ENCODE assay signal across 15 cellular contexts in genomic region chr4:101699441-101700117, GRCh38.
A peak's percentile ranks its signal among the peaks of the same experiment; 100 is the strongest.
DNase-seq lines count a peak whose midpoint lies in the region; ATAC-seq and FAIRE-seq lines count a peak whose summit lies in the region.
"Had no signal": no experiment of that assay in that cellular context is flagged by ENCODE, and none has a peak within 500 bp of the region (broad histone marks: within the 10 kb centered on the region; RNA-seq: fewer than 3 reads in every experiment).

No MANE protein-coding gene starts in this region.

- H3K4me1 Mint-ChIP-seq in activated naive CD8-positive, alpha-beta T cell treated with anti-CD3 and anti-CD28 coated beads, Interleukin-2, amount 50 U/mL, for 24 hours = peaks cover 11% of the 10 kb centered on the region
- H3K4me1 Mint-ChIP-seq in activated naive CD8-positive, alpha-beta T cell treated with anti-CD3 and anti-CD28 coated beads for 36 hours = no peaks in the 10 kb centered on the region

- no peaks in the 10 kb centered on the region for H3K36me3 Mint-ChIP-seq in activated naive CD8-positive, alpha-beta T cell treated with anti-CD3 and anti-CD28 coated beads, Interleukin-2, amount 50 U/mL, for 24 hours (ENCODE audit: low read depth)
- no peaks in the 10 kb centered on the region for H3K36me3 Mint-ChIP-seq in activated naive CD8-positive, alpha-beta T cell treated with anti-CD3 and anti-CD28 coated beads for 36 hours

- FAIRE-seq in urothelium cell line (lab: Jason Lieb, UNC) = no peak

- no peaks in the 10 kb centered on the region for H3K9me3 Mint-ChIP-seq in activated naive CD8-positive, alpha-beta T cell treated with anti-CD3 and anti-CD28 coated beads, Interleukin-2, amount 50 U/mL, for 24 hours
- no peaks in the 10 kb centered on the region for H3K9me3 Mint-ChIP-seq in activated naive CD8-positive, alpha-beta T cell treated with anti-CD3 and anti-CD28 coated beads for 36 hours

- ATAC-seq in activated naive CD8-positive, alpha-beta T cell treated with anti-CD3 and anti-CD28 coated beads, Interleukin-2, amount 50 U/mL, for 24 hours = no peak
- ATAC-seq in GM21526 (IDR thresholded peaks at IDR 0.05; ENCODE audit: low FRiP score, unreplicated experiment) = no peak
- ATAC-seq: PC-3, T-helper 17 cell had no signal

- DNase-seq in activated naive CD8-positive, alpha-beta T cell treated with anti-CD3 and anti-CD28 coated beads, Interleukin-2, amount 50 U/mL, for 24 hours = no peak
- no peak for DNase-seq in activated naive CD8-positive, alpha-beta T cell treated with anti-CD3 and anti-CD28 coated beads for 36 hours
- DNase-seq in NAMALWA (ENCODE audit: low spot score) = peak; percentile 33
- DNase-seq in germinal center (ENCODE audit: low spot score) = peak; percentile 38
- no peak for DNase-seq in urothelium cell line (ENCODE audit: low spot score)
- no peak for DNase-seq in activated gamma-delta T cell treated with Interleukin-2 at 50 U/mL for 16 hours
- DNase-seq in NCI-H2171 treated with DMSO at 0.1 percent for 48 hours (lab: John Stamatoyannopoulos, UW) = no peak
- DNase-seq: COR-L47, DMS153, H7, NCI-H2029 treated with DMSO at 0.1 percent for 48 hours, NCI-H510A treated with DMSO at 0.1 percent for 48 hours, PC-3, T-helper 17 cell had no signal

- H3K27me3 Mint-ChIP-seq in activated naive CD8-positive, alpha-beta T cell treated with anti-CD3 and anti-CD28 coated beads, Interleukin-2, amount 50 U/mL, for 24 hours = peaks cover 4% of the 10 kb centered on the region
- no peaks in the 10 kb centered on the region for H3K27me3 Mint-ChIP-seq in activated naive CD8-positive, alpha-beta T cell treated with anti-CD3 and anti-CD28 coated beads for 36 hours

- H3K4me3 Mint-ChIP-seq in activated naive CD8-positive, alpha-beta T cell treated with anti-CD3 and anti-CD28 coated beads, Interleukin-2, amount 50 U/mL, for 24 hours = peak overlapping the region; percentile 27
- no peak overlapping the region for H3K4me3 Mint-ChIP-seq in activated naive CD8-positive, alpha-beta T cell treated with anti-CD3 and anti-CD28 coated beads for 36 hours
- H3K4me3 Mint-ChIP-seq: T-helper 17 cell had no signal

- H3K27ac Mint-ChIP-seq in activated naive CD8-positive, alpha-beta T cell treated with anti-CD3 and anti-CD28 coated beads, Interleukin-2, amount 50 U/mL, for 24 hours = peak overlapping the region; percentile 33
- no peak overlapping the region for H3K27ac Mint-ChIP-seq in activated naive CD8-positive, alpha-beta T cell treated with anti-CD3 and anti-CD28 coated beads for 36 hours
- H3K27ac Mint-ChIP-seq: T-helper 17 cell had no signal

Comparison
In these comparisons a context has a peak if more than half of its experiments do, and no peak if none do; other contexts are left out.
1. DNase-seq: peak in NAMALWA (single experiment) and germinal center (single experiment); none in activated naive CD8-positive, alpha-beta T cell treated with anti-CD3 and anti-CD28 coated beads, Interleukin-2, amount 50 U/mL, for 24 hours (single experiment), activated naive CD8-positive, alpha-beta T cell treated with anti-CD3 and anti-CD28 coated beads for 36 hours (single experiment), urothelium cell line (single experiment), activated gamma-delta T cell treated with Interleukin-2 at 50 U/mL for 16 hours (single experiment) and NCI-H2171 treated with DMSO at 0.1 percent for 48 hours (single experiment).